In genomic region chr1:39690943-39691382, GRCh38 we compare ENCODE assay signal across 8 cellular contexts. TPM values are rescaled to one million over a fixed set of nuclear protein-coding genes. Genes with fewer than 3 reads are reported as not detected.
A peak's percentile ranks its signal among the peaks of the same experiment; 100 is the strongest.
DNase-seq lines count a peak whose midpoint lies in the region; ATAC-seq, FAIRE-seq and TF ChIP-seq lines count a peak whose summit lies in the region.

No MANE protein-coding gene starts in this region.

- peak overlapping the region; percentile 86 for H3K4me2 ChIP-seq in GM12878 (ENCODE audit: control insufficient read depth, insufficient read depth)

- no peak for FAIRE-seq in GM12878 (lab: Jason Lieb, UNC)

- no peaks in the 10 kb centered on the region for H3K9me3 ChIP-seq in BE2C
- no peaks in the 10 kb centered on the region for H3K9me3 ChIP-seq in HAP-1
- no peaks in the 10 kb centered on the region for H3K9me3 ChIP-seq in GM12878 (replicated peaks; ENCODE audit: control insufficient read depth, insufficient read depth, low read length)
- H3K9me3 ChIP-seq in adrenal gland (replicated peaks in 1 of 3) = no peaks in the 10 kb centered on the region

- no peak for TF ChIP-seq POLR2A in GM12878 (IDR thresholded peaks at IDR 0.05; ENCODE audit: low read depth, low read length)
- TF ChIP-seq POLR2A in adrenal gland (IDR thresholded peaks at IDR 0.05) = no peak

- WGBS in GM12878 (ENCODE audit: insufficient coverage, insufficient replicate concordance, low lambda C conversion rate, missing lambda C conversion rate) = 19% methylated on average over 26 of the region's 26 CpGs
- 10 to 27% (median 13%) methylated on average over 11 to 26 of the region's 26 CpGs for WGBS in adrenal gland, 4 donors

- in situ Hi-C loops in HAP-1 (cut with MboI; ENCODE audit: low sequenced_read_pairs) (no loop called here), GM12878 (cut with MboI) (no loop called here)

- SMC1A ChIA-PET in GM12878 (lab: Charles Lee; ENCODE audit: uncharacterized antibody, unreplicated experiment) = interaction anchor here (0.9 kb wide), 1 partner anchor 21 kb away, joined by 3 read pairs; no protein-coding TSS in a partner anchor

- no peaks in the 10 kb centered on the region for H3K27me3 ChIP-seq in BE2C
- peaks cover 9% of the 10 kb centered on the region; the same call in 1 of the 2 replicates for H3K27me3 ChIP-seq in HAP-1 (ENCODE audit: low read depth)
- peaks cover 1 to 4% of the 10 kb centered on the region in 2 experiments; a peak in 3 of 4 replicates for H3K27me3 ChIP-seq in GM12878 (replicated peaks in 1 of 2; ENCODE audit: control insufficient read depth in 2 of 2, insufficient read depth in 2 of 2, low read length in 1 of 2)
- peaks cover 35% of the 10 kb centered on the region for H3K27me3 ChIP-seq in adrenal gland

- H3K36me3 Mint-ChIP-seq in natural killer cell treated with Interleukin-12 subunit alpha and Interleukin-12 subunit beta and Interleukin-15 and Interleukin-18, amount 100 ng/mL, for 72 hours = no peaks in the 10 kb centered on the region

- no peak for TF ChIP-seq CTCF in BE2C (IDR thresholded peaks at IDR 0.05; ENCODE audit: low read depth, low read length)
- no peak for TF ChIP-seq CTCF in GM12878 (IDR thresholded peaks at IDR 0.05 in 2 of 3, conservative IDR thresholded peaks at IDR 0.05 in 1 of 3; ENCODE audit: control insufficient read depth in 2 of 3, extremely low read depth in 1 of 3, insufficient read depth in 1 of 3, low read depth in 3 of 3, low read length in 3 of 3)
- TF ChIP-seq CTCF in adrenal gland (IDR thresholded peaks at IDR 0.05) = no peak

- TF ChIP-seq EP300 in GM12878 (IDR thresholded peaks at IDR 0.05; ENCODE audit: borderline replicate concordance in 1 of 2, control insufficient read depth in 1 of 2, low read depth in 2 of 2, low read length in 2 of 2) = no peak

- BruUV-seq in GM12878 (replicated peaks; lab: Mats Ljungman, UMichigan) = no TSS peak

- peak overlapping the region; percentile 68 for H3K4me3 Mint-ChIP-seq in natural killer cell treated with Interleukin-12 subunit alpha and Interleukin-12 subunit beta and Interleukin-15 and Interleukin-18, amount 100 ng/mL, for 72 hours

- DNase-seq in BE2C (no peak), HAP-1 (ENCODE audit: low spot score in 2 of 2) (no peak), GM12878 (ENCODE audit: low read depth, low spot score) (no peak), NCI-H2029 (lab: John Stamatoyannopoulos, UW) (no peak), adrenal gland (no peak)
- no peak for DNase-seq in natural killer cell treated with Interleukin-12 subunit alpha and Interleukin-12 subunit beta and Interleukin-15 and Interleukin-18, amount 100 ng/mL, for 72 hours (ENCODE audit: low spot score)
- DNase-seq in stimulated activated CD4-positive, alpha-beta T cell treated with anti-CD3 and anti-CD28 coated beads, Interleukin-4, amount 100 ng/mL, for 24 hours = no peak

- CTCF ChIA-PET in GM12878 (lab: Yijun Ruan, JAX) = interaction anchor here (0.9 kb wide), 1 partner anchor 11 kb away, joined by 3 read pairs; no protein-coding TSS in a partner anchor

- H3K9me3 Mint-ChIP-seq in natural killer cell treated with Interleukin-12 subunit alpha and Interleukin-12 subunit beta and Interleukin-15 and Interleukin-18, amount 100 ng/mL, for 72 hours = no peaks in the 10 kb centered on the region

- no peak overlapping the region for H3K27ac ChIP-seq in GM12878 (ENCODE audit: control insufficient read depth, insufficient read depth)
- no peak overlapping the region for H3K27ac ChIP-seq in adrenal gland

- no peaks in the 10 kb centered on the region for H3K36me3 ChIP-seq in BE2C
- no peaks in the 10 kb centered on the region for H3K36me3 ChIP-seq in HAP-1 (replicated peaks)
- no peaks in the 10 kb centered on the region for H3K36me3 ChIP-seq in GM12878 (ENCODE audit: control insufficient read depth in 2 of 2, insufficient read depth in 2 of 2, low read length in 1 of 2)
- H3K36me3 ChIP-seq in adrenal gland (replicated peaks in 1 of 2) = no peaks in the 10 kb centered on the region

- ATAC-seq in GM12878 (no peak), HG03354 (IDR thresholded peaks at IDR 0.05; ENCODE audit: poor library complexity, severe bottlenecking, unreplicated experiment) (no peak)
- ATAC-seq in natural killer cell treated with Interleukin-12 subunit alpha and Interleukin-12 subunit beta and Interleukin-15 and Interleukin-18, amount 100 ng/mL, for 72 hours = no peak

- H3K9ac ChIP-seq in GM12878 (ENCODE audit: control insufficient read depth, insufficient read depth, low read length) = no peak overlapping the region

- H4K20me1 ChIP-seq in GM12878 (ENCODE audit: control insufficient read depth, insufficient read depth) = no peaks in the 10 kb centered on the region

- intact Hi-C loops in GM12878 (cut with micrococcal nuclease; ENCODE audit: unreplicated experiment) (no loop called here), adrenal gland (cut with DNase I) (no loop called here)

- no peaks in the 10 kb centered on the region for H3K4me1 ChIP-seq in BE2C
- H3K4me1 ChIP-seq in HAP-1 = peaks cover 6% of the 10 kb centered on the region
- H3K4me1 ChIP-seq in GM12878 (ENCODE audit: control insufficient read depth, insufficient read depth, low read length) = peaks cover 7% of the 10 kb centered on the region
- H3K4me1 ChIP-seq in adrenal gland (replicated peaks in 1 of 2) = peaks cover 10 to 19% of the 10 kb centered on the region in 2 donors

- H3K79me2 ChIP-seq in GM12878 (ENCODE audit: control insufficient read depth, insufficient read depth, low read length) = no peaks in the 10 kb centered on the region

- no peak overlapping the region for H3K27ac Mint-ChIP-seq in natural killer cell treated with Interleukin-12 subunit alpha and Interleukin-12 subunit beta and Interleukin-15 and Interleukin-18, amount 100 ng/mL, for 72 hours

- H3K4me3 ChIP-seq in BE2C (ENCODE audit: low read depth, low read length) (peak overlapping the region; percentile 56), HAP-1 (peak overlapping the region; percentile 28), GM12878 (peak overlapping the region; percentile 57; the same call in 1 of the 2 replicates), adrenal gland (peak overlapping the region in 1 of 4 donors; percentile 44)

- POLR2A ChIA-PET in GM12878 (lab: Charles Lee) = no interaction called here

- RAD21 ChIA-PET in GM12878 (lab: Charles Lee; ENCODE audit: unreplicated experiment) = no interaction called here

- no peak overlapping the region for H2AFZ ChIP-seq in GM12878 (ENCODE audit: control insufficient read depth, low read depth, low read length)

- TF ChIP-seq RAD21 in GM12878 (IDR thresholded peaks at IDR 0.05; ENCODE audit: insufficient read depth, low read depth, low read length) = no peak

- H3K4me1 Mint-ChIP-seq in natural killer cell treated with Interleukin-12 subunit alpha and Interleukin-12 subunit beta and Interleukin-15 and Interleukin-18, amount 100 ng/mL, for 72 hours (ENCODE audit: low read depth in 2 of 2) = peaks cover 17 to 23% of the 10 kb centered on the region in 2 donors

- H3K27me3 Mint-ChIP-seq in natural killer cell treated with Interleukin-12 subunit alpha and Interleukin-12 subunit beta and Interleukin-15 and Interleukin-18, amount 100 ng/mL, for 72 hours = peaks cover 33 to 49% of the 10 kb centered on the region in 2 donors

RNA-seq across cellular contexts. Expression of gene HPCAL4, which starts 0.3 kb away (rescaled TPM):
- 2.5 TPM for polyA plus RNA-seq in BE2C (2012; ENCODE audit: insufficient read depth, insufficient read length, low read depth)
- total RNA-seq in GM12878 (2013; cell fraction: nucleolus; rRNA removed) = not detected in 2 replicates
- total RNA-seq in GM12878 (2014; rRNA removed) (0.06 TPM in 1 of 2 replicates, not detected in the other), GM12878 (2014; rRNA removed; fragmentation: Illumina TruSeq; extraction: Trizol) (0.05 TPM in 1 of 2 replicates, not detected in the other), GM12878 (2021) (0.05 and 0.16 TPM in 2 replicates), adrenal gland (1 to 10 TPM in 3 of 8 donors, under 1 TPM in 1, not detected in 4; 0.42 to 6.4 (median 3.4) TPM)
- polyA plus RNA-seq in GM12878 (2011; ENCODE audit: low read depth) = not detected
- polyA plus RNA-seq in GM12878 (2011; rRNA removed) (0.07 and 0.18 TPM in 2 replicates), GM12878 (2014; fragmentation: Illumina TruSeq; extraction: Trizol) (0.06 and 0.13 TPM in 2 replicates), GM12878 (2014; fragmentation: Nextera tagmentation; extraction: Ambion mirVana) (not detected), GM12878 (2014; rRNA removed) (0.08 TPM in 1 of 2 replicates, not detected in the other), GM12878 (2016; fragmentation: Nextera tagmentation; extraction: Ambion mirVana) (not detected), adrenal gland (1 to 10 TPM; 1.1 to 9.9 (median 3.9) TPM)
- 0.08 and 0.16 TPM in 2 replicates for polyA plus RNA-seq in GM12878 (2011; cell fraction: cytosol; rRNA removed)
- polyA plus RNA-seq in GM12878 (2011; cell fraction: nucleus; rRNA removed) = 0.10 and 0.22 TPM in 2 replicates
- polyA plus RNA-seq in GM12878 (2012) = 0.06 and 0.07 TPM in 2 replicates
- 0.05 and 0.29 TPM in 2 replicates for polyA minus RNA-seq in GM12878 (2011; rRNA and poly(A)+ RNA removed)
- polyA minus RNA-seq in GM12878 (2011; cell fraction: cytosol; rRNA and poly(A)+ RNA removed) = not detected in 2 replicates
- polyA minus RNA-seq in GM12878 (2011; cell fraction: nucleus; rRNA and poly(A)+ RNA removed) = 0.12 TPM in 1 of 2 replicates, not detected in the other
- under 1 TPM; 0.50 to 0.64 TPM for total RNA-seq in natural killer cell treated with Interleukin-12 subunit alpha and Interleukin-12 subunit beta and Interleukin-15 and Interleukin-18, amount 100 ng/mL, for 72 hours

RNA-seq across cellular contexts. Expression of gene NT5C1A, which starts 19.1 kb away (rescaled TPM):
- 4.8 TPM for polyA plus RNA-seq in BE2C (2012; ENCODE audit: insufficient read depth, insufficient read length, low read depth)
- total RNA-seq in GM12878 (2013; cell fraction: nucleolus; rRNA removed) = not detected in 2 replicates
- total RNA-seq in GM12878 (2014; rRNA removed) (0.17 and 0.49 TPM in 2 replicates), GM12878 (2014; rRNA removed; fragmentation: Illumina TruSeq; extraction: Trizol) (0.18 and 0.22 TPM in 2 replicates), GM12878 (2021) (0.61 and 0.77 TPM in 2 replicates), adrenal gland (1 to 10 TPM in 4 of 8 donors, under 1 TPM in 3, not detected in 1; 0.43 to 7.8 (median 2.3) TPM)
- polyA plus RNA-seq in GM12878 (2011; ENCODE audit: low read depth) = not detected
- polyA plus RNA-seq in GM12878 (2011; rRNA removed) (0.23 and 0.73 TPM in 2 replicates), GM12878 (2014; fragmentation: Illumina TruSeq; extraction: Trizol) (0.24 and 0.29 TPM in 2 replicates), GM12878 (2014; fragmentation: Nextera tagmentation; extraction: Ambion mirVana) (under 1 TPM; 0.05 to 0.13 TPM), GM12878 (2014; rRNA removed) (0.28 and 0.46 TPM in 2 replicates), GM12878 (2016; fragmentation: Nextera tagmentation; extraction: Ambion mirVana) (under 1 TPM in 1 of 2 experiments, not detected in 1; 0.15 TPM), adrenal gland (1 to 10 TPM in 1 of 3 donors, under 1 TPM in 2; 0.17 to 1.0 (median 0.97) TPM)
- 0.82 and 1.0 TPM in 2 replicates for polyA plus RNA-seq in GM12878 (2011; cell fraction: cytosol; rRNA removed)
- 1.4 and 1.8 TPM in 2 replicates for polyA plus RNA-seq in GM12878 (2011; cell fraction: nucleus; rRNA removed)
- 0.24 TPM in 1 of 2 replicates, not detected in the other for polyA plus RNA-seq in GM12878 (2012)
- 1.4 and 3.0 TPM in 2 replicates for polyA minus RNA-seq in GM12878 (2011; rRNA and poly(A)+ RNA removed)
- not detected in 2 replicates for polyA minus RNA-seq in GM12878 (2011; cell fraction: cytosol; rRNA and poly(A)+ RNA removed)
- 0.85 and 2.1 TPM in 2 replicates for polyA minus RNA-seq in GM12878 (2011; cell fraction: nucleus; rRNA and poly(A)+ RNA removed)
- 1 to 10 TPM; 4.1 to 9.2 TPM for total RNA-seq in natural killer cell treated with Interleukin-12 subunit alpha and Interleukin-12 subunit beta and Interleukin-15 and Interleukin-18, amount 100 ng/mL, for 72 hours

RNA-seq across cellular contexts. Expression of gene PPIE, which starts 47.7 kb away (rescaled TPM):
- 98.5 TPM for polyA plus RNA-seq in BE2C (2012; ENCODE audit: insufficient read depth, insufficient read length, low read depth)
- 75.9 and 77.7 TPM in 2 replicates for total RNA-seq in GM12878 (2013; cell fraction: nucleolus; rRNA removed)
- total RNA-seq in GM12878 (2014; rRNA removed) (36.6 and 39.6 TPM in 2 replicates), GM12878 (2014; rRNA removed; fragmentation: Illumina TruSeq; extraction: Trizol) (46.6 and 48.0 TPM in 2 replicates), GM12878 (2021) (46.5 and 48.1 TPM in 2 replicates), adrenal gland (10 to 100 TPM; 34.3 to 78.9 (median 42.3) TPM)
- 34.9 TPM for polyA plus RNA-seq in GM12878 (2011; ENCODE audit: low read depth)
- polyA plus RNA-seq in GM12878 (2011; rRNA removed) (77.8 and 81.1 TPM in 2 replicates), GM12878 (2014; fragmentation: Illumina TruSeq; extraction: Trizol) (53.4 and 58.7 TPM in 2 replicates), GM12878 (2014; fragmentation: Nextera tagmentation; extraction: Ambion mirVana) (100 to 1,000 TPM; 130 to 163 TPM), GM12878 (2014; rRNA removed) (54.7 and 66.1 TPM in 2 replicates), GM12878 (2016; fragmentation: Nextera tagmentation; extraction: Ambion mirVana) (10 to 100 TPM; 74.1 to 78.7 TPM), adrenal gland (10 to 100 TPM; 43.6 to 56.0 (median 47.1) TPM)
- 75.3 and 89.8 TPM in 2 replicates for polyA plus RNA-seq in GM12878 (2011; cell fraction: cytosol; rRNA removed)
- polyA plus RNA-seq in GM12878 (2011; cell fraction: nucleus; rRNA removed) = 111 and 126 TPM in 2 replicates
- polyA plus RNA-seq in GM12878 (2012) = 43.3 and 53.5 TPM in 2 replicates
- polyA minus RNA-seq in GM12878 (2011; rRNA and poly(A)+ RNA removed) = 46.6 and 47.5 TPM in 2 replicates
- 10.6 and 11.1 TPM in 2 replicates for polyA minus RNA-seq in GM12878 (2011; cell fraction: cytosol; rRNA and poly(A)+ RNA removed)
- 40.1 and 44.9 TPM in 2 replicates for polyA minus RNA-seq in GM12878 (2011; cell fraction: nucleus; rRNA and poly(A)+ RNA removed)
- total RNA-seq in natural killer cell treated with Interleukin-12 subunit alpha and Interleukin-12 subunit beta and Interleukin-15 and Interleukin-18, amount 100 ng/mL, for 72 hours = 10 to 100 TPM; 60.0 to 61.2 TPM

RNA-seq across cellular contexts. Expression of gene HEYL, which starts 51.5 kb away (rescaled TPM):
- polyA plus RNA-seq in BE2C (2012; ENCODE audit: insufficient read depth, insufficient read length, low read depth) = not detected
- not detected in 2 replicates for total RNA-seq in GM12878 (2013; cell fraction: nucleolus; rRNA removed)
- under 0.01 TPM in 1 of 2 replicates, not detected in the other for total RNA-seq in GM12878 (2014; rRNA removed)
- not detected in 2 replicates for total RNA-seq in GM12878 (2014; rRNA removed; fragmentation: Illumina TruSeq; extraction: Trizol)
- 0.08 TPM in 1 of 2 replicates, not detected in the other for total RNA-seq in GM12878 (2021)
- not detected for polyA plus RNA-seq in GM12878 (2011; ENCODE audit: low read depth)
- polyA plus RNA-seq in GM12878 (2011; rRNA removed) = not detected in 2 replicates
- not detected in 2 replicates for polyA plus RNA-seq in GM12878 (2011; cell fraction: cytosol; rRNA removed)
- polyA plus RNA-seq in GM12878 (2011; cell fraction: nucleus; rRNA removed) = 0.06 TPM in 1 of 2 replicates, not detected in the other
- polyA plus RNA-seq in GM12878 (2012) = 0.09 and 0.13 TPM in 2 replicates
- 0.04 TPM in 1 of 2 replicates, not detected in the other for polyA plus RNA-seq in GM12878 (2014; fragmentation: Illumina TruSeq; extraction: Trizol)
- polyA plus RNA-seq in GM12878 (2014; fragmentation: Nextera tagmentation; extraction: Ambion mirVana) = not detected
- not detected in 2 replicates for polyA plus RNA-seq in GM12878 (2014; rRNA removed)
- not detected for polyA plus RNA-seq in GM12878 (2016; fragmentation: Nextera tagmentation; extraction: Ambion mirVana)
- not detected in 2 replicates for polyA minus RNA-seq in GM12878 (2011; rRNA and poly(A)+ RNA removed)
- polyA minus RNA-seq in GM12878 (2011; cell fraction: cytosol; rRNA and poly(A)+ RNA removed) = not detected in 2 replicates
- not detected in 2 replicates for polyA minus RNA-seq in GM12878 (2011; cell fraction: nucleus; rRNA and poly(A)+ RNA removed)
- total RNA-seq in natural killer cell treated with Interleukin-12 subunit alpha and Interleukin-12 subunit beta and Interleukin-15 and Interleukin-18, amount 100 ng/mL, for 72 hours = not detected
- 10 to 100 TPM in 7 of 8 donors, 1 to 10 TPM in 1; 8.4 to 27.7 (median 15.2) TPM for total RNA-seq in adrenal gland
- polyA plus RNA-seq in adrenal gland = 10 to 100 TPM in 1 of 3 donors, 1 to 10 TPM in 2; 7.4 to 18.2 (median 8.1) TPM
